ENCODE assay signal across 1 cellular context in the genomic region with DNA sequence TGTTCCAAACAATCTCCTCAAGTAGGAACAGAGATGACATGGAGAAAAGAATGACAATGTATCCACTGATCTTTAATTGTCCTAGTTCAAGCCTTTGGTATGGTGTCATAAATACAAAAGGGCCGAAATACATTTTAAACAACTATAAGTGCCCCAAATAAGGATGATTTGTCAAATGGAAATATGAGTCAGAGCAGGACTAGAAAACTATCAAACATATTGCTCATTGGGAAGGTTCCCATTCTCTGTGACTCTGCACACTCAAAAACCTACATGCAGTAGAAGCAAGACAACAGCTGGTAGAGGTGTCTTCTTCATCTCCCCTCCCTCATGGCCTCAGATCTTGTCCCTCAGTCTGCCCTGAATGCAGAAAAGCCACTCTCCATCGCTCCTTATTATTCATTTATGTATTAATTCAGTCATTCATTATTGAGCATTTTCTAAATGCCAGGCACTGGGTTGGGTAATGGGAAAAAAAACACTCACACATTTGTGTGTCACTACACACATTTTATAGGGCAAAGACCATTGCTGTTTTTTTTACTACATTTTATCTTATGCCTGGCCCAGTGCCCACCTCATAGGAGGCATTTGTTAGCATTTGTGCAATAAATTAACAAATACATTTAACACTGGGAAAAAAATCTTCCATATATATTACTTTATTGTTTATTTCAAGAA.
TF ChIP-seq lines count a peak whose summit lies in the region.

No MANE protein-coding gene starts in this region.

TF ChIP-seq in HEK293, 187 proteins besides CTCF, POLR2A, EP300 and RAD21 (continued from another document):
- TF ChIP-seq, protein P1, sequence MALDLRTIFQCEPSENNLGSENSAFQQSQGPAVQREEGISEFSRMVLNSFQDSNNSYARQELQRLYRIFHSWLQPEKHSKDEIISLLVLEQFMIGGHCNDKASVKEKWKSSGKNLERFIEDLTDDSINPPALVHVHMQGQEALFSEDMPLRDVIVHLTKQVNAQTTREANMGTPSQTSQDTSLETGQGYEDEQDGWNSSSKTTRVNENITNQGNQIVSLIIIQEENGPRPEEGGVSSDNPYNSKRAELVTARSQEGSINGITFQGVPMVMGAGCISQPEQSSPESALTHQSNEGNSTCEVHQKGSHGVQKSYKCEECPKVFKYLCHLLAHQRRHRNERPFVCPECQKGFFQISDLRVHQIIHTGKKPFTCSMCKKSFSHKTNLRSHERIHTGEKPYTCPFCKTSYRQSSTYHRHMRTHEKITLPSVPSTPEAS (tag by site-specific recombination; IDR thresholded peaks at IDR 0.05) = no peak
- TF ChIP-seq EGR2 (tag by site-specific recombination; IDR thresholded peaks at IDR 0.05; ENCODE audit: low read depth) = no peak
